Comparison of ENCODE assay signal across 1 cellular context in the genomic region with DNA sequence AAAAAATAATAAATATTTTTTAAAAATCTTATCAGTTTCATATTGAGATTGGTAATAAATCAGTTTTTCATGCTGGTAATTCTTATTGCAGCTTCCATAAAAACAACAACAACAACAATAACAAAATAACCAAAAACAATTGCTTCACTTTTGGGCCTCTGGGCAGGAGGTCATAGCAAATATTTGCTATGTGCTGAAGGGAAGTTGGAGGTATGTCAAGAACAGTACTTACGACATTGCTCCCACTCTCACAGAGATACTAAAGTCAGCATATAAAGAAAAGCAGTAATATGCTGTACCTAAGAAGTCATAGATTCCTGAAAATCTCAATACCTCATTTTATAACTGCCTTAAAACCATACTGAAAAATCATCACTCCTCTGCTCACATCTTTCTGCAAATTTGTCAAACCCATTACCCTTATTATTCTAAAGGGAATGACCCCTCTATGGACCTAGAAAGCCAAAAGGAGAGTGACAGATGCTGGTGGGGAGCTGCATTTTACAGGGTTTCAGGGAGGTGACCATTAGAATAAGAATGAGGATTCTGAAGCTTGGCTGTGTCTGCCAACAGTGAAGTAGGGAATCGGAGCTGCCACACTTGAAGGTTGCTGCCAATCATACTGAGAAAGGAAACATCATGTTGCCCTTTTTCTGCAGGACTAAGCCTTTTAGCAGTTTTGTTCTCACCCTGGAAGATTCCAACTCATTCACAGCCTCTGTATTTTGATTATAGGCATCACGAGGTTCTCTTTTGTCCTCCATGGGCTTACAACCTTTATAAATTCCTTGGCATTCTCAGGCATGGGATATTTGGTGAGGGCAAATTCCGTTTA.
TF ChIP-seq lines count a peak whose summit lies in the region.

No MANE protein-coding gene starts in this region.

TF ChIP-seq in liver, 16 proteins besides CTCF, POLR2A, EP300 and RAD21 (continued from another document):
- TF ChIP-seq, protein P1, sequence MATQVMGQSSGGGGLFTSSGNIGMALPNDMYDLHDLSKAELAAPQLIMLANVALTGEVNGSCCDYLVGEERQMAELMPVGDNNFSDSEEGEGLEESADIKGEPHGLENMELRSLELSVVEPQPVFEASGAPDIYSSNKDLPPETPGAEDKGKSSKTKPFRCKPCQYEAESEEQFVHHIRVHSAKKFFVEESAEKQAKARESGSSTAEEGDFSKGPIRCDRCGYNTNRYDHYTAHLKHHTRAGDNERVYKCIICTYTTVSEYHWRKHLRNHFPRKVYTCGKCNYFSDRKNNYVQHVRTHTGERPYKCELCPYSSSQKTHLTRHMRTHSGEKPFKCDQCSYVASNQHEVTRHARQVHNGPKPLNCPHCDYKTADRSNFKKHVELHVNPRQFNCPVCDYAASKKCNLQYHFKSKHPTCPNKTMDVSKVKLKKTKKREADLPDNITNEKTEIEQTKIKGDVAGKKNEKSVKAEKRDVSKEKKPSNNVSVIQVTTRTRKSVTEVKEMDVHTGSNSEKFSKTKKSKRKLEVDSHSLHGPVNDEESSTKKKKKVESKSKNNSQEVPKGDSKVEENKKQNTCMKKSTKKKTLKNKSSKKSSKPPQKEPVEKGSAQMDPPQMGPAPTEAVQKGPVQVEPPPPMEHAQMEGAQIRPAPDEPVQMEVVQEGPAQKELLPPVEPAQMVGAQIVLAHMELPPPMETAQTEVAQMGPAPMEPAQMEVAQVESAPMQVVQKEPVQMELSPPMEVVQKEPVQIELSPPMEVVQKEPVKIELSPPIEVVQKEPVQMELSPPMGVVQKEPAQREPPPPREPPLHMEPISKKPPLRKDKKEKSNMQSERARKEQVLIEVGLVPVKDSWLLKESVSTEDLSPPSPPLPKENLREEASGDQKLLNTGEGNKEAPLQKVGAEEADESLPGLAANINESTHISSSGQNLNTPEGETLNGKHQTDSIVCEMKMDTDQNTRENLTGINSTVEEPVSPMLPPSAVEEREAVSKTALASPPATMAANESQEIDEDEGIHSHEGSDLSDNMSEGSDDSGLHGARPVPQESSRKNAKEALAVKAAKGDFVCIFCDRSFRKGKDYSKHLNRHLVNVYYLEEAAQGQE (IDR thresholded peaks at IDR 0.05) = peak; percentile 58
- peak; percentile 65 for TF ChIP-seq SP1 (IDR thresholded peaks at IDR 0.05)
- TF ChIP-seq, protein P2, sequence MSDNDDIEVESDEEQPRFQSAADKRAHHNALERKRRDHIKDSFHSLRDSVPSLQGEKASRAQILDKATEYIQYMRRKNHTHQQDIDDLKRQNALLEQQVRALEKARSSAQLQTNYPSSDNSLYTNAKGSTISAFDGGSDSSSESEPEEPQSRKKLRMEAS (IDR thresholded peaks at IDR 0.05) = peak; percentile 44
- no peak for TF ChIP-seq FOXA1 (IDR thresholded peaks at IDR 0.05)
- TF ChIP-seq, protein P3, sequence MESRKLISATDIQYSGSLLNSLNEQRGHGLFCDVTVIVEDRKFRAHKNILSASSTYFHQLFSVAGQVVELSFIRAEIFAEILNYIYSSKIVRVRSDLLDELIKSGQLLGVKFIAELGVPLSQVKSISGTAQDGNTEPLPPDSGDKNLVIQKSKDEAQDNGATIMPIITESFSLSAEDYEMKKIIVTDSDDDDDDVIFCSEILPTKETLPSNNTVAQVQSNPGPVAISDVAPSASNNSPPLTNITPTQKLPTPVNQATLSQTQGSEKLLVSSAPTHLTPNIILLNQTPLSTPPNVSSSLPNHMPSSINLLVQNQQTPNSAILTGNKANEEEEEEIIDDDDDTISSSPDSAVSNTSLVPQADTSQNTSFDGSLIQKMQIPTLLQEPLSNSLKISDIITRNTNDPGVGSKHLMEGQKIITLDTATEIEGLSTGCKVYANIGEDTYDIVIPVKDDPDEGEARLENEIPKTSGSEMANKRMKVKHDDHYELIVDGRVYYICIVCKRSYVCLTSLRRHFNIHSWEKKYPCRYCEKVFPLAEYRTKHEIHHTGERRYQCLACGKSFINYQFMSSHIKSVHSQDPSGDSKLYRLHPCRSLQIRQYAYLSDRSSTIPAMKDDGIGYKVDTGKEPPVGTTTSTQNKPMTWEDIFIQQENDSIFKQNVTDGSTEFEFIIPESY (IDR thresholded peaks at IDR 0.05) = no peak
- peak; percentile 46 to 52 for TF ChIP-seq JUND (IDR thresholded peaks at IDR 0.05)
- TF ChIP-seq YY1 (IDR thresholded peaks at IDR 0.05) = peak; percentile 13
- peak; percentile 27 for TF ChIP-seq HNF4G (IDR thresholded peaks at IDR 0.05)
- no peak for TF ChIP-seq NR2F2 (IDR thresholded peaks at IDR 0.05)
- TF ChIP-seq FOXA2 (IDR thresholded peaks at IDR 0.05) = peak; percentile 38
- TF ChIP-seq HNF4A (conservative IDR thresholded peaks at IDR 0.05) = peak; percentile 72 to 73
- no peak for TF ChIP-seq TAF1 (conservative IDR thresholded peaks at IDR 0.05)
- no peak for TF ChIP-seq GABPA (IDR thresholded peaks at IDR 0.05 in 1 of 2, conservative IDR thresholded peaks at IDR 0.05 in 1 of 2)
- no peak for TF ChIP-seq EGR1 (IDR thresholded peaks at IDR 0.05; ENCODE audit: low read depth in 2 of 2)
- TF ChIP-seq RXRA (IDR thresholded peaks at IDR 0.05) = peak; percentile 56 to 76
